Comparison of ENCODE assay signal across 1 cellular context in the genomic region with DNA sequence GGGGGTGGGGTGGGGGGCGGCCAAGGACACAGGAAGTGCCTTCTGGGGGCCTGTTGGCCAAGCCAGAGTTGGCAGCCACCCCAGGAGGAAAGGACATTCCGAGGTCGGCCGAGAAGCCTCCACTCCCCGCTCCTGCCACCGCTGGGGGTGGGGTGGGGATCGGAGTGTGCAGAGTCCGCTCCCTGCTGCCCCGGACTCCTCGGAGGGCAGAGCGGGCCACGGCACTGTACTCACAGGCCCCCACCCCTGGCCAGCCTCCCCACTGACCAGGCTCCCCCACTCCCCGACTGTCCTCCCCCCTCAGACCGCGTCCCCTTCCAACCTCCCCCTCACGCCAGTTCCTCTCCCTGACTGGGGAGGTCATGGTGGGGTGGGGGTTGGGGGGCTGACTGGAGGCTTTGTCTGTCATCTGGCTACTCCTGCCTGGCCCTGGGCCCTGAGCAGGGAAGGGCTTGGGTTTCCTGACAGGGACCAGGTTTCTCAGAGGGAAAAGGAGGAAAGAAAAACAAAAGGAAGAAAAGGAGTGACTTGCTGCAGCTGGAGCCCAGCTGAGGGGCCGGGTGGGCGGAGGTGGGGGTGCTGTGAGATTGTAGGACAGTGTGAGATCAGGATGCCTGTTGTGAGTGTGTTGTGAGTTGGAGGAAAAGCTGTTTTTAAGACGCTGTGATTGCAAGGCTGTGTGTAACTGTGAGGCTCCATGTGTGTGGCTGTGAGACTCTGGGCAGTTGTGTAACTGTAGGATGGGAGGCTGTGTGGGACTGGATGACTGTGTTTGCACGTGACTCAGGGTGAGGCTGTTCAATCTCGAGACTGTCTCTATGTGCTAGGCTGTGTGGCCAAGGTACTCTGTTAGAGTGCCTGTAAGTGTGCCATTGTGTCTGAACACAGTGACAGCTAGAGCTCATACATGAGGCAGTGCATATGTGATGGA.
A peak's percentile ranks its signal among the peaks of the same experiment; 100 is the strongest.
TF ChIP-seq lines count a peak whose summit lies in the region.

No MANE protein-coding gene starts in this region.

TF ChIP-seq in HepG2, 621 proteins besides CTCF, POLR2A, EP300 and RAD21 (continued from another document):
- TF ChIP-seq, protein P1, sequence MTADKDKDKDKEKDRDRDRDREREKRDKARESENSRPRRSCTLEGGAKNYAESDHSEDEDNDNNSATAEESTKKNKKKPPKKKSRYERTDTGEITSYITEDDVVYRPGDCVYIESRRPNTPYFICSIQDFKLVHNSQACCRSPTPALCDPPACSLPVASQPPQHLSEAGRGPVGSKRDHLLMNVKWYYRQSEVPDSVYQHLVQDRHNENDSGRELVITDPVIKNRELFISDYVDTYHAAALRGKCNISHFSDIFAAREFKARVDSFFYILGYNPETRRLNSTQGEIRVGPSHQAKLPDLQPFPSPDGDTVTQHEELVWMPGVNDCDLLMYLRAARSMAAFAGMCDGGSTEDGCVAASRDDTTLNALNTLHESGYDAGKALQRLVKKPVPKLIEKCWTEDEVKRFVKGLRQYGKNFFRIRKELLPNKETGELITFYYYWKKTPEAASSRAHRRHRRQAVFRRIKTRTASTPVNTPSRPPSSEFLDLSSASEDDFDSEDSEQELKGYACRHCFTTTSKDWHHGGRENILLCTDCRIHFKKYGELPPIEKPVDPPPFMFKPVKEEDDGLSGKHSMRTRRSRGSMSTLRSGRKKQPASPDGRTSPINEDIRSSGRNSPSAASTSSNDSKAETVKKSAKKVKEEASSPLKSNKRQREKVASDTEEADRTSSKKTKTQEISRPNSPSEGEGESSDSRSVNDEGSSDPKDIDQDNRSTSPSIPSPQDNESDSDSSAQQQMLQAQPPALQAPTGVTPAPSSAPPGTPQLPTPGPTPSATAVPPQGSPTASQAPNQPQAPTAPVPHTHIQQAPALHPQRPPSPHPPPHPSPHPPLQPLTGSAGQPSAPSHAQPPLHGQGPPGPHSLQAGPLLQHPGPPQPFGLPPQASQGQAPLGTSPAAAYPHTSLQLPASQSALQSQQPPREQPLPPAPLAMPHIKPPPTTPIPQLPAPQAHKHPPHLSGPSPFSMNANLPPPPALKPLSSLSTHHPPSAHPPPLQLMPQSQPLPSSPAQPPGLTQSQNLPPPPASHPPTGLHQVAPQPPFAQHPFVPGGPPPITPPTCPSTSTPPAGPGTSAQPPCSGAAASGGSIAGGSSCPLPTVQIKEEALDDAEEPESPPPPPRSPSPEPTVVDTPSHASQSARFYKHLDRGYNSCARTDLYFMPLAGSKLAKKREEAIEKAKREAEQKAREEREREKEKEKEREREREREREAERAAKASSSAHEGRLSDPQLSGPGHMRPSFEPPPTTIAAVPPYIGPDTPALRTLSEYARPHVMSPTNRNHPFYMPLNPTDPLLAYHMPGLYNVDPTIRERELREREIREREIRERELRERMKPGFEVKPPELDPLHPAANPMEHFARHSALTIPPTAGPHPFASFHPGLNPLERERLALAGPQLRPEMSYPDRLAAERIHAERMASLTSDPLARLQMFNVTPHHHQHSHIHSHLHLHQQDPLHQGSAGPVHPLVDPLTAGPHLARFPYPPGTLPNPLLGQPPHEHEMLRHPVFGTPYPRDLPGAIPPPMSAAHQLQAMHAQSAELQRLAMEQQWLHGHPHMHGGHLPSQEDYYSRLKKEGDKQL (CRISPR knock-in tag; IDR thresholded peaks at IDR 0.05; ENCODE audit: low read depth), result no peak
- TF ChIP-seq FOXM1 (CRISPR knock-in tag; IDR thresholded peaks at IDR 0.05), result no peak
- TF ChIP-seq ZNF543 (CRISPR knock-in tag; IDR thresholded peaks at IDR 0.05), result no peak
- TF ChIP-seq TRIM24 (CRISPR knock-in tag; IDR thresholded peaks at IDR 0.05), result no peak
- TF ChIP-seq POLR2AphosphoS5 (IDR thresholded peaks at IDR 0.05; ENCODE audit: low read depth, low read length), result no peak
- no peak for TF ChIP-seq SRSF1 (optimal IDR thresholded peaks at IDR 0.05; ENCODE audit: low read depth, low read length)
- no peak for TF ChIP-seq ZNF441 (CRISPR knock-in tag; IDR thresholded peaks at IDR 0.05; ENCODE audit: borderline replicate concordance)
- TF ChIP-seq, protein P2, sequence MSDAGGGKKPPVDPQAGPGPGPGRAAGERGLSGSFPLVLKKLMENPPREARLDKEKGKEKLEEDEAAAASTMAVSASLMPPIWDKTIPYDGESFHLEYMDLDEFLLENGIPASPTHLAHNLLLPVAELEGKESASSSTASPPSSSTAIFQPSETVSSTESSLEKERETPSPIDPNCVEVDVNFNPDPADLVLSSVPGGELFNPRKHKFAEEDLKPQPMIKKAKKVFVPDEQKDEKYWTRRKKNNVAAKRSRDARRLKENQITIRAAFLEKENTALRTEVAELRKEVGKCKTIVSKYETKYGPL (CRISPR knock-in tag; IDR thresholded peaks at IDR 0.05), result peak; percentile 75; the same call in 1 of the 2 replicates
- TF ChIP-seq ZZZ3 (CRISPR knock-in tag; IDR thresholded peaks at IDR 0.05; ENCODE audit: borderline replicate concordance), result no peak
- TF ChIP-seq GTF2F1 (IDR thresholded peaks at IDR 0.05; ENCODE audit: low read length), result no peak
- TF ChIP-seq, protein P3, sequence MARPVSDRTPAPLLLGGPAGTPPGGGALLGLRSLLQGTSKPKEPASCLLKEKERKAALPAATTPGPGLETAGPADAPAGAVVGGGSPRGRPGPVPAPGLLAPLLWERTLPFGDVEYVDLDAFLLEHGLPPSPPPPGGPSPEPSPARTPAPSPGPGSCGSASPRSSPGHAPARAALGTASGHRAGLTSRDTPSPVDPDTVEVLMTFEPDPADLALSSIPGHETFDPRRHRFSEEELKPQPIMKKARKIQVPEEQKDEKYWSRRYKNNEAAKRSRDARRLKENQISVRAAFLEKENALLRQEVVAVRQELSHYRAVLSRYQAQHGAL (CRISPR knock-in tag; IDR thresholded peaks at IDR 0.05; ENCODE audit: not compliant biosample characterization), result no peak
- no peak for TF ChIP-seq ELF3 (CRISPR knock-in tag; IDR thresholded peaks at IDR 0.05)
- no peak for TF ChIP-seq STAT5B (CRISPR knock-in tag; IDR thresholded peaks at IDR 0.05)
- TF ChIP-seq MTA1 (CRISPR knock-in tag; IDR thresholded peaks at IDR 0.05; ENCODE audit: borderline replicate concordance), result no peak
- TF ChIP-seq HNF4A (CRISPR knock-in tag; IDR thresholded peaks at IDR 0.05), result peak; percentile 51; the same call in 1 of the 2 replicates
- 0 out of 2 replicates have a peak, but pooled peaks have one; percentile 15 for TF ChIP-seq JUNB (CRISPR knock-in tag; IDR thresholded peaks at IDR 0.05; ENCODE audit: borderline replicate concordance)
- peak; percentile 12; the same call in 1 of the 2 replicates for TF ChIP-seq ZNF768 (CRISPR knock-in tag; IDR thresholded peaks at IDR 0.05)
- TF ChIP-seq, protein P4, sequence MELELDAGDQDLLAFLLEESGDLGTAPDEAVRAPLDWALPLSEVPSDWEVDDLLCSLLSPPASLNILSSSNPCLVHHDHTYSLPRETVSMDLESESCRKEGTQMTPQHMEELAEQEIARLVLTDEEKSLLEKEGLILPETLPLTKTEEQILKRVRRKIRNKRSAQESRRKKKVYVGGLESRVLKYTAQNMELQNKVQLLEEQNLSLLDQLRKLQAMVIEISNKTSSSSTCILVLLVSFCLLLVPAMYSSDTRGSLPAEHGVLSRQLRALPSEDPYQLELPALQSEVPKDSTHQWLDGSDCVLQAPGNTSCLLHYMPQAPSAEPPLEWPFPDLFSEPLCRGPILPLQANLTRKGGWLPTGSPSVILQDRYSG (CRISPR knock-in tag; IDR thresholded peaks at IDR 0.05), result no peak
- no peak for TF ChIP-seq ERF (CRISPR knock-in tag; IDR thresholded peaks at IDR 0.05)
- no peak for TF ChIP-seq CENPX (CRISPR knock-in tag; IDR thresholded peaks at IDR 0.05)
- TF ChIP-seq, protein P5, sequence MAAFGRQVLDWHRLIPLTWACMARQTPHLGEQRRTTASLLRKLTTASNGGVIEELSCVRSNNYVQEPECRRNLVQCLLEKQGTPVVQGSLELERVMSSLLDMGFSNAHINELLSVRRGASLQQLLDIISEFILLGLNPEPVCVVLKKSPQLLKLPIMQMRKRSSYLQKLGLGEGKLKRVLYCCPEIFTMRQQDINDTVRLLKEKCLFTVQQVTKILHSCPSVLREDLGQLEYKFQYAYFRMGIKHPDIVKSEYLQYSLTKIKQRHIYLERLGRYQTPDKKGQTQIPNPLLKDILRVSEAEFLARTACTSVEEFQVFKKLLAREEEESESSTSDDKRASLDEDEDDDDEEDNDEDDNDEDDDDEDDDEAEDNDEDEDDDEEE (CRISPR knock-in tag; IDR thresholded peaks at IDR 0.05), result no peak
- no peak for TF ChIP-seq ATAD3A (CRISPR knock-in tag; IDR thresholded peaks at IDR 0.05)
- no peak for TF ChIP-seq ZNF713 (CRISPR knock-in tag; IDR thresholded peaks at IDR 0.05)
- TF ChIP-seq PHF5A (CRISPR knock-in tag; IDR thresholded peaks at IDR 0.05; ENCODE audit: low read depth, unreplicated experiment), result no peak
- no peak for TF ChIP-seq ZNF564 (CRISPR knock-in tag; IDR thresholded peaks at IDR 0.05)
- no peak for TF ChIP-seq RAD51 (IDR thresholded peaks at IDR 0.05; ENCODE audit: borderline replicate concordance)
- TF ChIP-seq, protein P6, sequence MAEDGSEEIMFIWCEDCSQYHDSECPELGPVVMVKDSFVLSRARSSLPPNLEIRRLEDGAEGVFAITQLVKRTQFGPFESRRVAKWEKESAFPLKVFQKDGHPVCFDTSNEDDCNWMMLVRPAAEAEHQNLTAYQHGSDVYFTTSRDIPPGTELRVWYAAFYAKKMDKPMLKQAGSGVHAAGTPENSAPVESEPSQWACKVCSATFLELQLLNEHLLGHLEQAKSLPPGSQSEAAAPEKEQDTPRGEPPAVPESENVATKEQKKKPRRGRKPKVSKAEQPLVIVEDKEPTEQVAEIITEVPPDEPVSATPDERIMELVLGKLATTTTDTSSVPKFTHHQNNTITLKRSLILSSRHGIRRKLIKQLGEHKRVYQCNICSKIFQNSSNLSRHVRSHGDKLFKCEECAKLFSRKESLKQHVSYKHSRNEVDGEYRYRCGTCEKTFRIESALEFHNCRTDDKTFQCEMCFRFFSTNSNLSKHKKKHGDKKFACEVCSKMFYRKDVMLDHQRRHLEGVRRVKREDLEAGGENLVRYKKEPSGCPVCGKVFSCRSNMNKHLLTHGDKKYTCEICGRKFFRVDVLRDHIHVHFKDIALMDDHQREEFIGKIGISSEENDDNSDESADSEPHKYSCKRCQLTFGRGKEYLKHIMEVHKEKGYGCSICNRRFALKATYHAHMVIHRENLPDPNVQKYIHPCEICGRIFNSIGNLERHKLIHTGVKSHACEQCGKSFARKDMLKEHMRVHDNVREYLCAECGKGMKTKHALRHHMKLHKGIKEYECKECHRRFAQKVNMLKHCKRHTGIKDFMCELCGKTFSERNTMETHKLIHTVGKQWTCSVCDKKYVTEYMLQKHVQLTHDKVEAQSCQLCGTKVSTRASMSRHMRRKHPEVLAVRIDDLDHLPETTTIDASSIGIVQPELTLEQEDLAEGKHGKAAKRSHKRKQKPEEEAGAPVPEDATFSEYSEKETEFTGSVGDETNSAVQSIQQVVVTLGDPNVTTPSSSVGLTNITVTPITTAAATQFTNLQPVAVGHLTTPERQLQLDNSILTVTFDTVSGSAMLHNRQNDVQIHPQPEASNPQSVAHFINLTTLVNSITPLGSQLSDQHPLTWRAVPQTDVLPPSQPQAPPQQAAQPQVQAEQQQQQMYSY (CRISPR knock-in tag; IDR thresholded peaks at IDR 0.05), result no peak
- TF ChIP-seq, protein P7, sequence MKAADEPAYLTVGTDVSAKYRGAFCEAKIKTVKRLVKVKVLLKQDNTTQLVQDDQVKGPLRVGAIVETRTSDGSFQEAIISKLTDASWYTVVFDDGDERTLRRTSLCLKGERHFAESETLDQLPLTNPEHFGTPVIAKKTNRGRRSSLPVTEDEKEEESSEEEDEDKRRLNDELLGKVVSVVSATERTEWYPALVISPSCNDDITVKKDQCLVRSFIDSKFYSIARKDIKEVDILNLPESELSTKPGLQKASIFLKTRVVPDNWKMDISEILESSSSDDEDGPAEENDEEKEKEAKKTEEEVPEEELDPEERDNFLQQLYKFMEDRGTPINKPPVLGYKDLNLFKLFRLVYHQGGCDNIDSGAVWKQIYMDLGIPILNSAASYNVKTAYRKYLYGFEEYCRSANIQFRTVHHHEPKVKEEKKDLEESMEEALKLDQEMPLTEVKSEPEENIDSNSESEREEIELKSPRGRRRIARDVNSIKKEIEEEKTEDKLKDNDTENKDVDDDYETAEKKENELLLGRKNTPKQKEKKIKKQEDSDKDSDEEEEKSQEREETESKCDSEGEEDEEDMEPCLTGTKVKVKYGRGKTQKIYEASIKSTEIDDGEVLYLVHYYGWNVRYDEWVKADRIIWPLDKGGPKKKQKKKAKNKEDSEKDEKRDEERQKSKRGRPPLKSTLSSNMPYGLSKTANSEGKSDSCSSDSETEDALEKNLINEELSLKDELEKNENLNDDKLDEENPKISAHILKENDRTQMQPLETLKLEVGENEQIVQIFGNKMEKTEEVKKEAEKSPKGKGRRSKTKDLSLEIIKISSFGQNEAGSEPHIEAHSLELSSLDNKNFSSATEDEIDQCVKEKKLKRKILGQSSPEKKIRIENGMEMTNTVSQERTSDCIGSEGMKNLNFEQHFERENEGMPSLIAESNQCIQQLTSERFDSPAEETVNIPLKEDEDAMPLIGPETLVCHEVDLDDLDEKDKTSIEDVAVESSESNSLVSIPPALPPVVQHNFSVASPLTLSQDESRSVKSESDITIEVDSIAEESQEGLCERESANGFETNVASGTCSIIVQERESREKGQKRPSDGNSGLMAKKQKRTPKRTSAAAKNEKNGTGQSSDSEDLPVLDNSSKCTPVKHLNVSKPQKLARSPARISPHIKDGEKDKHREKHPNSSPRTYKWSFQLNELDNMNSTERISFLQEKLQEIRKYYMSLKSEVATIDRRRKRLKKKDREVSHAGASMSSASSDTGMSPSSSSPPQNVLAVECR (CRISPR knock-in tag; IDR thresholded peaks at IDR 0.05; ENCODE audit: borderline replicate concordance), result peak; percentile 27; the same call in 1 of the 2 replicates
- TF ChIP-seq, protein P8, sequence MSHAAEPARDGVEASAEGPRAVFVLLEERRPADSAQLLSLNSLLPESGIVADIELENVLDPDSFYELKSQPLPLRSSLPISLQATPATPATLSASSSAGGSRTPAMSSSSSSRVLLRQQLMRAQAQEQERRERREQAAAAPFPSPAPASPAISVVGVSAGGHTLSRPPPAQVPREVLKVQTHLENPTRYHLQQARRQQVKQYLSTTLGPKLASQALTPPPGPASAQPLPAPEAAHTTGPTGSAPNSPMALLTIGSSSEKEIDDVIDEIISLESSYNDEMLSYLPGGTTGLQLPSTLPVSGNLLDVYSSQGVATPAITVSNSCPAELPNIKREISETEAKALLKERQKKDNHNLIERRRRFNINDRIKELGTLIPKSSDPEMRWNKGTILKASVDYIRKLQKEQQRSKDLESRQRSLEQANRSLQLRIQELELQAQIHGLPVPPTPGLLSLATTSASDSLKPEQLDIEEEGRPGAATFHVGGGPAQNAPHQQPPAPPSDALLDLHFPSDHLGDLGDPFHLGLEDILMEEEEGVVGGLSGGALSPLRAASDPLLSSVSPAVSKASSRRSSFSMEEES (CRISPR knock-in tag; IDR thresholded peaks at IDR 0.05), result no peak
- TF ChIP-seq ZNF335 (CRISPR knock-in tag; IDR thresholded peaks at IDR 0.05), result no peak
- TF ChIP-seq MLLT10 (CRISPR knock-in tag; IDR thresholded peaks at IDR 0.05), result no peak
TF ChIP-seq in HepG2: peak in this region for 12.
